1 cellular context compared by ENCODE assay signal in the genomic region with DNA sequence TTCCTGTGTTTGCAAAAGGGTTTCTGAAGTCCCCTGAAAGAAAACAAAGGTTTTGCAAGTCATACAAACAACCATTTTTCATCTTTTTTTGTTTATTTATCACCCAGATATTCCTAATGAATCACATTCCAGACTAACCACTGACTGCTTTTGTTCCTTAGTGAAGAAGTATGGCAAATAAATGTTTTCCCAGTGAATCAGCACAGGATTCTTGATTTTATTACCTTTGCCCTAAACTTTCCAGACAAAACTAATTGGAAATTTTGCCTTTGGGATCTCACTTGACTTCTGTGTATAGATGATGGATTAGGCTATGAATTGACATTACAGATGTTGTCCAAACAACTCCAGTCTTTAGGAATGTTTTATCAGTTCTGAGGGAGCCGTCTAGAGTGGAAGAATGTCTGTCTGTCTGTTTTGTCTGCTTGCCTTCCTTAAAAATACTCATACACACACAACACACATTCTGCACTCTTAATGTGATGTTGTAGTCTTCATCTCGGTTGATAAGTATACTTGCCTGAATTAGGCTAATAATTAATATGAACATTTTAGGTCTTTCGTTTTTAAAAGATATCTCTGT.
TF ChIP-seq lines count a peak whose summit lies in the region.

No MANE protein-coding gene starts in this region.

TF ChIP-seq in endothelial cell of umbilical vein, 7 proteins besides CTCF, POLR2A, EP300 and RAD21 (continued from another document):
- peak; percentile 86 for TF ChIP-seq JUN (IDR thresholded peaks at IDR 0.05; ENCODE audit: borderline replicate concordance, insufficient read depth, insufficient read length, low read depth)
